Comparison of ENCODE assay signal across 13 cellular contexts in the genomic region with DNA sequence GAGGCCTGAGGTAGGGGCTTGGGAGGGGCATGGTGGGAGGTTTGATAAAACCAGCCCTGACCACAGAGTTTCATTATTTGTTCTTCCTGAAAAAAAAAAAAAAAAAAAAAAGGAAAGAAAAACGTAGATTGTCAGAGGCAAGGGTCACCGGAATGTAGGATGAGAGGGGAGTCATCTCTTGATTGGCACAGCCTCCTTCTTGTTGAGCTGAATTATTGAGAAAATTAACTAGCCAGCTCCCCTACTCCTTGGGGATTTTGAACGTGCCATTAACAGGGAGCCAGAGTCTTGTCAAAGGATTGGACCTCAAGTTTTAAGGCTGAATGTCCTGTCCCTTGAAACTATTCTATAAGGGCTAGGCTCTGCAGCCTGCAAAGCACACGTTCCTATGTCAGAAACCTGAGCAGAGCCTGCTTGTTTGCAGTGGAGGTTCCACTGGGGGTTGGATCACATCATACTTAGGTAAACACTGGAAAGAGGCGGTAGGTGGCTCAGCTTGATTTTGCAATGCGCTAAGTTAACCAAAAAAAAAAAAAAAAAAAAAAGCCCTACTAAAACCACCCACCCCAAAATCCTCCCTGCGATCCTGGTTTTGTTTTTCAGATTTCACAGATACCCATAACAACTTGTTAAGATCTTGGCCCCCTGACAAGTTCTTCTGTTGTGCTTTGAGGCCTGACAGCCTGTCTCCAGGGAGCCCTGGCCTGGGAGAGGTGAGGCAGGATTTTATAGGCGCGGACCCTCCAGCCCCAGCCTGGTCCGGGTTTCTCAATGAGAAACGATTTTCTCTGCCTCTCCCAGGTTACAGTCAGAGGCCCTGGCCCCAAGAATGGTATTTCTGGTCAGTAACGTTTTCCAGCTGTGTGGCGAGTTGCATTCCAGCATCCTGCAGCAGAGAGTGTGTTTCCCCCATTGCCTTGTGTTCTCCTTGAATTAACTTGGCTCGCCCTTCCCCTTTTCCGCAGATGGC. TPM values are rescaled to one million over a fixed set of nuclear protein-coding genes. Genes with fewer than 3 reads are reported as not detected.
DNase-seq lines count a peak whose midpoint lies in the region; ATAC-seq and TF ChIP-seq lines count a peak whose summit lies in the region.
"Had no signal": no experiment of that assay in that cellular context is flagged by ENCODE, and none has a peak within 500 bp of the region (broad histone marks: within the 10 kb centered on the region; RNA-seq: fewer than 3 reads in every experiment).

No MANE protein-coding gene starts in this region.

- no peak overlapping the region for H3K27ac ChIP-seq in GM23338 (ENCODE audit: low read depth)
- no peak overlapping the region for H3K27ac ChIP-seq in left lung
- H3K27ac ChIP-seq: ovary, SJCRH30 had no signal

- H3K4me1 ChIP-seq in GM23338 (ENCODE audit: insufficient read depth): peaks cover 29% of the 10 kb centered on the region
- peaks cover 15 to 45% of the 10 kb centered on the region in 2 donors for H3K4me1 ChIP-seq in left lung
- 0 out of 2 replicates have a peak, but pooled peaks cover 2% of the 10 kb centered on the region for H3K4me1 ChIP-seq in HAP-1
- no peaks in the 10 kb centered on the region for H3K4me1 ChIP-seq in BE2C
- H3K4me1 ChIP-seq: SJCRH30 had no signal

- TF ChIP-seq CTCF in AG10803 (conservative IDR thresholded peaks at IDR 0.05; ENCODE audit: low read length) (no peak), GM23338 (conservative IDR thresholded peaks at IDR 0.05; ENCODE audit: low read depth in 2 of 2) (no peak), left lung (IDR thresholded peaks at IDR 0.05) (no peak), progenitor cell of endocrine pancreas (IDR thresholded peaks at IDR 0.05; ENCODE audit: unreplicated experiment) (no peak), BE2C (IDR thresholded peaks at IDR 0.05; ENCODE audit: low read depth, low read length) (no peak)

- H3K4me1 Mint-ChIP-seq in GM23338: peaks cover 33% of the 10 kb centered on the region
- peaks cover 14% of the 10 kb centered on the region for H3K4me1 Mint-ChIP-seq in progenitor cell of endocrine pancreas (ENCODE audit: low read depth)

- no peak overlapping the region for H3K27ac Mint-ChIP-seq in GM23338
- no peak overlapping the region for H3K27ac Mint-ChIP-seq in progenitor cell of endocrine pancreas

- no peaks in the 10 kb centered on the region for H3K36me3 Mint-ChIP-seq in GM23338 (ENCODE audit: low read depth)
- no peaks in the 10 kb centered on the region for H3K36me3 Mint-ChIP-seq in progenitor cell of endocrine pancreas (ENCODE audit: insufficient read depth)

- no peaks in the 10 kb centered on the region for H3K79me2 ChIP-seq in GM23338 (replicated peaks; ENCODE audit: insufficient read depth)

- intact Hi-C loops in left lung (cut with DNase I): no loop called here

- DNase-seq in AG10803 (ENCODE audit: low read depth) (peak; percentile 60), GM23338 (ENCODE audit: low spot score) (peak; percentile 49), NCI-H774 (lab: John Stamatoyannopoulos, UW) (peak; percentile 50), left lung (peak in 1 of 2 donors; percentile 28), HAP-1 (ENCODE audit: low spot score in 2 of 2) (no peak), progenitor cell of endocrine pancreas (ENCODE audit: low spot score, unreplicated experiment) (no peak), BE2C (no peak)
- DNase-seq: activated CD4-positive, alpha-beta T cell treated with anti-CD3 and anti-CD28 coated beads for 1 hour; activated gamma-delta T cell treated with Interleukin-2 at 50 U/mL for 16 hours; Calu3; ovary; SJCRH30 had no signal

- H3F3A ChIP-seq in GM23338 (replicated peaks; ENCODE audit: low read depth): peaks cover 8% of the 10 kb centered on the region; the same call in 1 of the 2 replicates

- H3K9me3 Mint-ChIP-seq in GM23338 (no peaks in the 10 kb centered on the region; the same call in 2 of the 3 replicates), progenitor cell of endocrine pancreas (ENCODE audit: low read depth) (no peaks in the 10 kb centered on the region)

- H3K4me2 ChIP-seq in GM23338: peak overlapping the region; percentile 82

- no peaks in the 10 kb centered on the region for H3K36me3 ChIP-seq in GM23338 (ENCODE audit: insufficient read depth)
- H3K36me3 ChIP-seq in left lung: no peaks in the 10 kb centered on the region
- no peaks in the 10 kb centered on the region for H3K36me3 ChIP-seq in HAP-1 (replicated peaks)
- H3K36me3 ChIP-seq in BE2C: no peaks in the 10 kb centered on the region
- H3K36me3 ChIP-seq: ovary, SJCRH30 had no signal

- peaks cover 82% of the 10 kb centered on the region for H3K27me3 ChIP-seq in GM23338 (ENCODE audit: insufficient read depth)
- H3K27me3 ChIP-seq in left lung: peaks cover 38 to 86% of the 10 kb centered on the region in 2 donors
- peaks cover 21% of the 10 kb centered on the region for H3K27me3 ChIP-seq in HAP-1 (ENCODE audit: low read depth)
- peaks cover 42% of the 10 kb centered on the region for H3K27me3 ChIP-seq in BE2C
- H3K27me3 ChIP-seq: ovary, SJCRH30 had no signal

- ATAC-seq in GM23338 (peak; percentile 19), left lung (peak; percentile 70), HG02938 (IDR thresholded peaks at IDR 0.05; ENCODE audit: unreplicated experiment) (no peak)

- H4K20me1 ChIP-seq in GM23338 (replicated peaks; ENCODE audit: insufficient read depth): 0 out of 2 replicates have a peak, but pooled peaks cover 5% of the 10 kb centered on the region

- H3K9me3 ChIP-seq in left lung: no peaks in the 10 kb centered on the region
- no peaks in the 10 kb centered on the region for H3K9me3 ChIP-seq in HAP-1
- H3K9me3 ChIP-seq in BE2C: no peaks in the 10 kb centered on the region
- H3K9me3 ChIP-seq: ovary, SJCRH30 had no signal

- H3K27me3 Mint-ChIP-seq in GM23338 (ENCODE audit: insufficient read depth, low read depth, poor library complexity) (peaks cover 65% of the 10 kb centered on the region), progenitor cell of endocrine pancreas (peaks cover 55% of the 10 kb centered on the region)

- H3K9me2 ChIP-seq in GM23338 (ENCODE audit: insufficient read depth): no peaks in the 10 kb centered on the region

- H3K4me3 Mint-ChIP-seq in GM23338 (peak overlapping the region; percentile 70), progenitor cell of endocrine pancreas (ENCODE audit: low read depth) (no peak overlapping the region)

- H3K4me3 ChIP-seq in AG10803 (ENCODE audit: low read length) (peak overlapping the region; percentile 46; the same call in 1 of the 2 replicates), GM23338 (peak overlapping the region; percentile 52), left lung (no peak overlapping the region), HAP-1 (no peak overlapping the region), BE2C (ENCODE audit: low read depth, low read length) (no peak overlapping the region)
- H3K4me3 ChIP-seq: ovary, SJCRH30 had no signal

- in situ Hi-C loops in HAP-1 (cut with MboI; ENCODE audit: low sequenced_read_pairs): loop anchor here (10.0 kb wide), 1 partner anchor 186 kb away; no protein-coding TSS in a partner anchor

- H2AFZ ChIP-seq in GM23338: no peak overlapping the region

RNA-seq across cellular contexts. Expression of a gene that starts 2.5 kb away (rescaled TPM):
- total RNA-seq in GM23338 (2014; rRNA removed; shearing (Covaris generic)): 0.16 and 0.21 TPM in 2 replicates
- 0.16 TPM in 1 of 2 replicates, not detected in the other for polyA plus RNA-seq in GM23338 (2016; fragmentation: Nextera tagmentation; extraction: Ambion mirVana)
- total RNA-seq in left lung (1 to 10 TPM in 1 of 2 donors, under 1 TPM in 1; 0.67 to 2.0 TPM), progenitor cell of endocrine pancreas (0.16 TPM in 1 of 2 replicates, not detected in the other)
- polyA plus RNA-seq in BE2C (2012; ENCODE audit: insufficient read depth, insufficient read length, low read depth): not detected
- total RNA-seq: Calu3, SJCRH30 had no signal

Comparison
In these comparisons a context has a peak if more than half of its experiments do, and no peak if none do; other contexts are left out.
1. DNase-seq: peak in AG10803 (single experiment), GM23338 (single experiment) and NCI-H774 (single experiment); none in HAP-1 (0 of 2), progenitor cell of endocrine pancreas (single experiment) and BE2C (single experiment).
2. H3K4me3 ChIP-seq: peak in AG10803 (single experiment) and GM23338 (single experiment); none in left lung (0 of 2), HAP-1 (single experiment) and BE2C (single experiment).